Comparison of ENCODE assay signal across 11 cellular contexts in the genomic region with DNA sequence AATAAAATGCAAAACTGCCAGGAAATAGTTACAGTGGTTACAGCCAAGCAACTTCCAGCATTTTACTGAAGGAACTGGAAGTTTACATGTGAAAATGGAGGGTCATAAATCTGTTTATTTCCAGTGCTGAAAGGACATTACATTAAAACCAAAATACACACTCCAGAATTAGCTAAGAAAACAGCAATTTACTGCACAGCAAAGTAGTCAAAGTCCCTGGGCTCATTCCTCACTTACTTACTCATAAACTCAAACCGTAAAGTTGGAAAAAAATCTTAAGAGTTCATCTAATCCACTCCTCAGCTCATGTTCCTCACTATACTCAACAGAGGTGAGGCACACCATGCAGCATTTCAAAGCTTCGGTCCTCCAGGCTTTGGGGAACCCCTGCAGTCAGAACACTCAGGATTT. TPM values are rescaled to one million over a fixed set of nuclear protein-coding genes. Genes with fewer than 3 reads are reported as not detected.
DNase-seq lines count a peak whose midpoint lies in the region; ATAC-seq, FAIRE-seq and TF ChIP-seq lines count a peak whose summit lies in the region.
"Had no signal": no experiment of that assay in that cellular context is flagged by ENCODE, and none has a peak within 500 bp of the region (broad histone marks: within the 10 kb centered on the region; RNA-seq: fewer than 3 reads in every experiment).

No MANE protein-coding gene starts in this region.

- H3K4me3 Mint-ChIP-seq in endodermal cell: no peak overlapping the region
- H3K4me3 Mint-ChIP-seq in nephron: no peak overlapping the region

- no peak overlapping the region for H3K27ac ChIP-seq in endodermal cell (ENCODE audit: low read depth, low read length)
- no peak overlapping the region for H3K27ac ChIP-seq in stomach
- no peak overlapping the region for H3K27ac ChIP-seq in pancreas
- H3K27ac ChIP-seq in SJCRH30: no peak overlapping the region

- no peak for TF ChIP-seq EP300 in stomach (IDR thresholded peaks at IDR 0.05)

- FAIRE-seq in pancreas (lab: Jason Lieb, UNC): no peak

- intact Hi-C loops in stomach (cut with DNase I; ENCODE audit: low total_unique reads) (no loop called here), pancreas (cut with DNase I) (no loop called here)

- ATAC-seq in pancreas: no peak

- no peak for TF ChIP-seq CTCF in endodermal cell (conservative IDR thresholded peaks at IDR 0.05)
- TF ChIP-seq CTCF in nephron (IDR thresholded peaks at IDR 0.05; ENCODE audit: unreplicated experiment in 3 of 3): no peak
- no peak for TF ChIP-seq CTCF in stomach (IDR thresholded peaks at IDR 0.05)
- TF ChIP-seq CTCF in pancreas (IDR thresholded peaks at IDR 0.05): no peak

- no peaks in the 10 kb centered on the region for H3K4me1 ChIP-seq in endodermal cell (ENCODE audit: control insufficient read depth, insufficient read depth, low read length)
- H3K4me1 ChIP-seq in stomach: peaks cover 0 to 14% (median 0%) of the 10 kb centered on the region in 4 donors
- H3K4me1 ChIP-seq in pancreas: peaks cover 6 to 26% (median 22%) of the 10 kb centered on the region in 3 donors
- H3K4me1 ChIP-seq in SJCRH30: no peaks in the 10 kb centered on the region

- in situ Hi-C loops in Caki2 (cut with HindIII; ENCODE audit: low pct_unique_long_range_greater_than_20kb, low sequenced_read_pairs): loop anchor here (25.0 kb wide), 1 partner anchor 217 kb away; no protein-coding TSS in a partner anchor

- peaks cover 10% of the 10 kb centered on the region for H3K9me3 ChIP-seq in endodermal cell (ENCODE audit: control insufficient read depth, low read length)
- H3K9me3 ChIP-seq in stomach: no peaks in the 10 kb centered on the region
- no peaks in the 10 kb centered on the region for H3K9me3 ChIP-seq in pancreas
- H3K9me3 ChIP-seq in SJCRH30 (replicated peaks): no peaks in the 10 kb centered on the region

- no peaks in the 10 kb centered on the region for H3K27me3 Mint-ChIP-seq in endodermal cell (ENCODE audit: insufficient read depth)
- H3K27me3 Mint-ChIP-seq in nephron (ENCODE audit: low read depth): no peaks in the 10 kb centered on the region

- peak; percentile 14 for DNase-seq in Caki2 (ENCODE audit: low read depth)
- DNase-seq in M059J (ENCODE audit: low read depth): peak; percentile 87
- DNase-seq in endodermal cell: no peak
- DNase-seq in stomach: no peak
- no peak for DNase-seq in activated naive CD4-positive, alpha-beta T cell (lab: John Stamatoyannopoulos, UW)
- no peak for DNase-seq in pancreas
- no peak for DNase-seq in SJCRH30
- DNase-seq: DMS 273 treated with DMSO at 0.1 percent for 48 hours; SIG-M5; stimulated activated CD4-positive, alpha-beta T cell treated with anti-CD3 and anti-CD28 coated beads, Interleukin-4, amount 100 ng/mL, for 24 hours had no signal

- WGBS in endodermal cell (ENCODE audit: insufficient coverage in 1 of 2, insufficient read length in 1 of 2), 2 experiments: 90% methylated on average over 2 of the region's 2 CpGs; no CpG with 5 or more reads in 1 of the 2 experiments
- WGBS in stomach, 5 donors: 67 to 75% (median 69%) methylated on average over 2 of the region's 2 CpGs
- 78 to 94% methylated on average over 2 of the region's 2 CpGs for whole genome bisulfite sequencing in pancreas, 2 donors

- no peak overlapping the region for H3K9ac ChIP-seq in endodermal cell (ENCODE audit: extremely low read depth, low read length, poor library complexity, severe bottlenecking)

- H3K27me3 ChIP-seq in endodermal cell (ENCODE audit: control insufficient read depth, insufficient read depth, low read length, poor library complexity, severe bottlenecking) (no peaks in the 10 kb centered on the region), stomach (no peaks in the 10 kb centered on the region), pancreas (no peaks in the 10 kb centered on the region), SJCRH30 (no peaks in the 10 kb centered on the region)

- H3K4me3 ChIP-seq in endodermal cell (ENCODE audit: low read length) (no peak overlapping the region), stomach (no peak overlapping the region), pancreas (no peak overlapping the region), SJCRH30 (no peak overlapping the region)

- H3K27ac Mint-ChIP-seq in endodermal cell: peak overlapping the region; percentile 46
- H3K27ac Mint-ChIP-seq in nephron: peak overlapping the region; percentile 49 to 69 (median 51)

- H3K4me1 Mint-ChIP-seq in endodermal cell: peaks cover 43% of the 10 kb centered on the region
- H3K4me1 Mint-ChIP-seq in nephron: peaks cover 18% of the 10 kb centered on the region

- H3K36me3 Mint-ChIP-seq in endodermal cell (ENCODE audit: low read depth): peaks cover 68% of the 10 kb centered on the region
- H3K36me3 Mint-ChIP-seq in nephron (ENCODE audit: low read depth): peaks cover 50% of the 10 kb centered on the region

- peaks cover 5% of the 10 kb centered on the region for H3K9me3 Mint-ChIP-seq in endodermal cell
- peaks cover 15% of the 10 kb centered on the region for H3K9me3 Mint-ChIP-seq in nephron

- no peak for TF ChIP-seq POLR2A in stomach (IDR thresholded peaks at IDR 0.05)

- H3K36me3 ChIP-seq in endodermal cell (ENCODE audit: control insufficient read depth, insufficient read depth, low read length): peaks cover 16% of the 10 kb centered on the region
- peaks cover 0 to 5% (median 0%) of the 10 kb centered on the region in 4 donors for H3K36me3 ChIP-seq in stomach
- no peaks in the 10 kb centered on the region for H3K36me3 ChIP-seq in pancreas
- H3K36me3 ChIP-seq in SJCRH30: no peaks in the 10 kb centered on the region

RNA-seq across cellular contexts. Expression of gene CTSC, which starts 17.4 kb away (rescaled TPM):
- 485 and 493 TPM in 2 replicates for total RNA-seq in Caki2 (2014; rRNA removed; shearing (Covaris generic); ENCODE audit: low replicate concordance)
- 338 and 359 TPM in 2 replicates for total RNA-seq in M059J (2014; rRNA removed; shearing (Covaris generic))
- total RNA-seq in endodermal cell (100 to 1,000 TPM; 234 to 273 TPM), stomach (100 to 1,000 TPM in 2 of 5 donors, 10 to 100 TPM in 2, 1 to 10 TPM in 1; 6.2 to 127 (median 53.3) TPM), pancreas (10 to 100 TPM; 13.6 to 68.6 (median 30.1) TPM)
- 116 TPM for polyA plus RNA-seq in endodermal cell (2013, experiment 1 of 2)
- 98.1 TPM for polyA plus RNA-seq in endodermal cell (2013, experiment 2 of 2)
- polyA plus RNA-seq in stomach (10 to 100 TPM; 22.9 to 46.3 (median 26.3) TPM), pancreas (10 to 100 TPM; 12.2 to 18.4 TPM)
- 34.6 and 37.8 TPM in 2 replicates for total RNA-seq in SJCRH30 (2014; rRNA removed; shearing (Covaris generic))

Comparison
In these comparisons a context has a peak if more than half of its experiments do, and no peak if none do; other contexts are left out.
1. DNase-seq: peak in Caki2 (single experiment) and M059J (single experiment); none in endodermal cell (single experiment), stomach (single experiment), activated naive CD4-positive, alpha-beta T cell (0 of 4), pancreas (0 of 6) and SJCRH30 (0 of 2).